Comparison of ENCODE assay signal across 15 cellular contexts in genomic region chr14:101491841-101492240, GRCh38.
"Had no signal": no experiment of that assay in that cellular context is flagged by ENCODE, and none has a peak within 500 bp of the region (broad histone marks: within the 10 kb centered on the region; RNA-seq: fewer than 3 reads in every experiment).

No MANE protein-coding gene starts in this region.

- DNase-seq: activated CD4-positive, alpha-beta T cell treated with anti-CD3 and anti-CD28 coated beads, Interleukin-2, amount 10 ng/mL, durations not matched to agents 7 days and 5 days; activated CD8-positive, alpha-beta memory T cell treated with anti-CD3 and anti-CD28 coated beads, Interleukin-2, amount 10 ng/mL, durations not matched to agents 7 days and 5 days; activated CD8-positive, alpha-beta T cell treated with anti-CD3 and anti-CD28 coated beads for 36 hours; activated naive CD8-positive, alpha-beta T cell treated with anti-CD3 and anti-CD28 coated beads for 36 hours; colonic mucosa; mesenchymal stem cell; mucosa of descending colon; occipital lobe; stimulated activated CD4-positive, alpha-beta T cell treated with anti-CD3 and anti-CD28 coated beads, Interleukin-4, amount 100 ng/mL, for 1 hour; stimulated activated naive CD8-positive, alpha-beta T cell treated with anti-CD3 and anti-CD28 coated beads, Interleukin-15, Interleukin-2, amounts not matched to agents 100 U/mL and 50 U/mL, for 24 hours; SW 1271; thyroid gland had no signal

- H3K27ac ChIP-seq: colonic mucosa, epithelial cell of prostate, gastroesophageal sphincter, thyroid gland had no signal

- H3K9me3 ChIP-seq: colonic mucosa, mucosa of descending colon, thyroid gland had no signal

- H3K36me3 ChIP-seq: colonic mucosa, gastroesophageal sphincter, thyroid gland had no signal

- H3K4me3 ChIP-seq: colonic mucosa, gastroesophageal sphincter, mucosa of descending colon, thyroid gland had no signal

- H3K27me3 ChIP-seq: colonic mucosa, thyroid gland had no signal

- ATAC-seq: activated CD8-positive, alpha-beta memory T cell treated with anti-CD3 and anti-CD28 coated beads, Interleukin-2, amount 10 ng/mL, durations not matched to agents 7 days and 5 days; activated CD8-positive, alpha-beta T cell treated with anti-CD3 and anti-CD28 coated beads for 36 hours; gastroesophageal sphincter; mucosa of descending colon; stimulated activated naive CD8-positive, alpha-beta T cell treated with anti-CD3 and anti-CD28 coated beads, Interleukin-15, Interleukin-2, amounts not matched to agents 100 U/mL and 50 U/mL, for 24 hours; T-helper 17 cell had no signal

- H3K4me1 ChIP-seq: colonic mucosa had no signal
